ENCODE assay signal across 8 cellular contexts in the genomic region with DNA sequence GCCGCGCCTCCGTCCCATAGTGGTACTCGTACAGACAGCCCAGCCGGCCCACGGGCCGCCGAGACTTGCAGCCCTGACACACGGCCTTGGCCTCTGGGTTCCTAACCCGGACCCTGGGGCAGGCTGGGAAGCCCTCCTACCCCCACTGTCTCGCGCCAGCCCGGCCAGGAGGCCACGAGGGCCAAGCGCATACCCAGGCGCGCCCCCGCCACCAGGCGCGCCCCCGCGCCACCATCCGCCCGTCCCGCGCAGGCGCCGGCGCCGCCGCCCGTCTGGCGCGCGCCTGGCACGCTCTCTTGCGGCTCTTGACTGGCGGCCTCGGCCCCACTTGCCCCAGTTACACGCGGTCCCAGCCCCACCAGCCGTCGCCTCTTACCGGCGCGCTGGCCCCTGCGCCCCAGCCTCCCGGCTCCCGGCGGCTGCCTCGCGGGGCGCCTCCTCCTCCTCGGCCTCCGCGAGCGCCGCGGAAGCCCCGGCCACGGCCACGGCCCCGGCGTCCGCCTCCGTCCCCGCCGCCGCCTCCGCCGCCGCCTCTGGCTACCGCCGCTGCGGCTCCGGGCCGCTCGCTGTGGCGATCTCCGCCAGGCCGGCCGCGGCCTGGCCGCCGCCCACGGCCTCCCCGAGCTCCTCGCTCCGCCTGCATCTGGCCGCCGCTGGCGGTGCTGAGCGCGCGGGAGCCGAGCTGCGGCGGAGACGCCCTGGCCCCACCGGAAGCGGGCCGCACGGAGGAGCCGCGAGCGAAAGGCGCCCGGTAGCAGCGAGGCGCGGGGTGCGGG. TPM values are rescaled to one million over a fixed set of nuclear protein-coding genes. Genes with fewer than 3 reads are reported as not detected.
A peak's percentile ranks its signal among the peaks of the same experiment; 100 is the strongest.
DNase-seq lines count a peak whose midpoint lies in the region; ATAC-seq, FAIRE-seq and TF ChIP-seq lines count a peak whose summit lies in the region.

No MANE protein-coding gene starts in this region.

- H3K4me3 Mint-ChIP-seq in activated naive CD8-positive, alpha-beta T cell = peak overlapping the region; percentile 99

- peak overlapping the region; percentile 98 for H3K27ac Mint-ChIP-seq in activated naive CD8-positive, alpha-beta T cell

- H4K20me1 ChIP-seq in Loucy (ENCODE audit: insufficient read depth, low read length, poor library complexity, severe bottlenecking) = no peaks in the 10 kb centered on the region

- H3K27me3 Mint-ChIP-seq in activated naive CD8-positive, alpha-beta T cell = no peaks in the 10 kb centered on the region

- peaks cover 26% of the 10 kb centered on the region for H3K4me1 Mint-ChIP-seq in activated naive CD8-positive, alpha-beta T cell (ENCODE audit: low read depth)

- DNase-seq in GM04504 (ENCODE audit: low read depth) (peak; percentile 43), H7 (peak; percentile 96), Right ventricle myocardium inferior (ENCODE audit: missing footprints) (peak; percentile 92), pancreas (peak; percentile 68 to 91 (median 81)), tibial artery (peak; percentile 69 to 84)

- H2AFZ ChIP-seq in Loucy (ENCODE audit: low read length) = peak overlapping the region; percentile 99

- H3K4me1 ChIP-seq in Loucy (ENCODE audit: insufficient read depth, low read length, poor library complexity, severe bottlenecking) (peaks cover 28% of the 10 kb centered on the region), pancreas (peaks cover 3 to 5% (median 4%) of the 10 kb centered on the region in 3 donors), tibial artery (peaks cover 0 to 11% (median 8%) of the 10 kb centered on the region in 4 donors)

- no peak for FAIRE-seq in pancreas (lab: Jason Lieb, UNC)

- H3K9me3 ChIP-seq in Loucy (ENCODE audit: insufficient read depth, low read depth, low read length) = no peaks in the 10 kb centered on the region
- H3K9me3 ChIP-seq in pancreas = no peaks in the 10 kb centered on the region
- no peaks in the 10 kb centered on the region for H3K9me3 ChIP-seq in tibial artery

- H3K27me3 ChIP-seq in H7 (ENCODE audit: control insufficient read depth, insufficient read depth, low read length) = peaks cover 14% of the 10 kb centered on the region
- no peaks in the 10 kb centered on the region for H3K27me3 ChIP-seq in Loucy (ENCODE audit: insufficient read depth, low read length, poor library complexity, severe bottlenecking)
- H3K27me3 ChIP-seq in pancreas = no peaks in the 10 kb centered on the region
- no peaks in the 10 kb centered on the region for H3K27me3 ChIP-seq in tibial artery

- peak overlapping the region; percentile 85 for H3K4me2 ChIP-seq in Loucy (ENCODE audit: low read depth, low read length, poor library complexity, severe bottlenecking)

- intact Hi-C loops in Right ventricle myocardium inferior (cut with DNase I) (no loop called here), pancreas (cut with DNase I) (no loop called here), tibial artery (cut with DNase I; ENCODE audit: low total_unique reads) (no loop called here)

- no peaks in the 10 kb centered on the region for H3K9me3 Mint-ChIP-seq in activated naive CD8-positive, alpha-beta T cell (ENCODE audit: low read depth)

- peaks cover 2% of the 10 kb centered on the region for H3K36me3 Mint-ChIP-seq in activated naive CD8-positive, alpha-beta T cell

- 0 out of 2 replicates have a peak, but pooled peaks cover 5% of the 10 kb centered on the region for H3F3A ChIP-seq in Loucy (ENCODE audit: low read depth)

- H3K79me2 ChIP-seq in Loucy (ENCODE audit: insufficient read depth, low read length) = peaks cover 21% of the 10 kb centered on the region

- WGBS in pancreas, 2 donors = 0% methylated on average over 71 to 111 of the region's 112 CpGs

- H3K36me3 ChIP-seq in H7 (replicated peaks; ENCODE audit: control insufficient read depth, insufficient read depth, low read length) = no peaks in the 10 kb centered on the region
- H3K36me3 ChIP-seq in Loucy (ENCODE audit: insufficient read depth, low read length) = no peaks in the 10 kb centered on the region
- no peaks in the 10 kb centered on the region for H3K36me3 ChIP-seq in pancreas
- no peaks in the 10 kb centered on the region for H3K36me3 ChIP-seq in tibial artery

- H3K27ac ChIP-seq in pancreas (peak overlapping the region; percentile 68 to 89 (median 79)), tibial artery (peak overlapping the region; percentile 81 to 91)

- H3K9me2 ChIP-seq in Loucy (replicated peaks; ENCODE audit: low read depth, low read length) = no peaks in the 10 kb centered on the region

- no peak for TF ChIP-seq CTCF in Loucy (conservative IDR thresholded peaks at IDR 0.05; ENCODE audit: low read length)
- TF ChIP-seq CTCF in pancreas (IDR thresholded peaks at IDR 0.05) = no peak
- no peak for TF ChIP-seq CTCF in tibial artery (IDR thresholded peaks at IDR 0.05)

- ATAC-seq in SK-N-SH treated with all-trans-retinoic acid at 6 μM for 48 hours (peak; percentile 83), Right ventricle myocardium inferior (peak; percentile 95), pancreas (peak; percentile 93 to 95 (median 95))

- H3K4me3 ChIP-seq in H7 (ENCODE audit: insufficient read depth, low read depth, low read length) (peak overlapping the region; percentile 86), Loucy (ENCODE audit: low read length, poor library complexity, severe bottlenecking) (peak overlapping the region; percentile 99), pancreas (peak overlapping the region; percentile 70 to 89 (median 79)), tibial artery (peak overlapping the region; percentile 72 to 90)

- H3K9ac ChIP-seq in Loucy (ENCODE audit: low read depth, low read length, poor library complexity, severe bottlenecking) = peak overlapping the region; percentile 86

TF ChIP-seq in SK-N-SH treated with all-trans-retinoic acid at 6 μM for 48 hours, 23 proteins besides CTCF, POLR2A, EP300 and RAD21:
- no peak for TF ChIP-seq TOX (CRISPR knock-in tag; IDR thresholded peaks at IDR 0.05; ENCODE audit: borderline replicate concordance)
- TF ChIP-seq ZFP3 (CRISPR knock-in tag; IDR thresholded peaks at IDR 0.05) = peak; percentile 81; the same call in 1 of the 2 replicates
- 0 out of 2 replicates have a peak, but pooled peaks have one; percentile 2 for TF ChIP-seq ZNF8 (CRISPR knock-in tag; IDR thresholded peaks at IDR 0.05)
TF ChIP-seq in SK-N-SH treated with all-trans-retinoic acid at 6 μM for 48 hours: peak in this region for 2.

RNA-seq across cellular contexts. Expression of gene AVEN, which starts 0.4 kb away (rescaled TPM):
- total RNA-seq in H7 (2014; rRNA removed; shearing (Covaris generic)) = 19.4 and 20.1 TPM in 2 replicates
- 29.0 TPM for total RNA-seq in Right ventricle myocardium inferior
- 10 to 100 TPM in 3 of 6 donors, 1 to 10 TPM in 3; 8.7 to 13.9 (median 10.0) TPM for total RNA-seq in pancreas
- polyA plus RNA-seq in pancreas = 1 to 10 TPM; 5.9 to 7.8 TPM

Comparison
In these comparisons a context has a peak if more than half of its experiments do, and no peak if none do; other contexts are left out.
1. Peak in every context shown above with its lines: DNase-seq, ATAC-seq, H3K4me3 ChIP-seq and H3K27ac ChIP-seq.
2. DNase-seq: peak in every context shown above with its lines; median percentile 96 in H7; 92 in Right ventricle myocardium inferior; 81 in pancreas; 76 in tibial artery; 43 in GM04504.